In the genomic region with DNA sequence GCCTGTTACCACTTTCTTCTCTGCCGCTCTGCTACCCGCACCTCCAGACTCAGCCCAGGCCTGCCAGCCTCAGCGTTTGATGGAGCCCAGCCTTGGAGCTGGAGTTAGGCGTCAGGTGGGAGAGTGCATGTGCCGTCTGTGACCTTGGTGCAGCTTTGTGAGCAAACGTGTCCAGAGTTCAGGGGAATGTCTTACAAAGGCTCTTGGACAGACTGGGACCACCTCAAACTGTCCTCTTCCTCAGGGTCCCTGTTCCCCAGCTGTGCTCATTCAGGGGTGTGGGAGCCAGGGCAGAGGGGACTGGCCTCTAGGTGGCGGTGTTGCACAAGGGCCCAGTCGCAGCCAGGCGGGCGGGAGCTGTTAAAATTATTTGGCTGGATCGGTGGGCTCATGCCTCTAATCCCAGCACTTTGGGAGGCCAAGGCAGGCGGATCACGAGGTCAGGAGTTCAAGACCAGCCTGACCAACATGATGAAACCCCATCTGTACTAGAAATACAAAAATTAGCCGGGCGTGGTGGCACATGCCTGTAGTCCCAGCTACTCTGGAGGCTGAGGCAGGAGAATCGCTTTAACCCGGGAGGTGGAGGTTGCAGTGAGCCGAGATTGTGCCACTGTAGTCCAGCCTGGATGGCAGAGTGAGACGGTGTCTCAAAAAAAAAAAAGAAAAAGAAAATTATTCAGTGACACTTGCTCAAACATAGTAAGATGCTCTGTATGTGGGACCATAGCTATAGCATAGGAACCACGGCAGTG, we compare ENCODE assay signal across 9 cellular contexts.
DNase-seq lines count a peak whose midpoint lies in the region; ATAC-seq, FAIRE-seq and TF ChIP-seq lines count a peak whose summit lies in the region.
"Had no signal": no experiment of that assay in that cellular context is flagged by ENCODE, and none has a peak within 500 bp of the region (broad histone marks: within the 10 kb centered on the region; RNA-seq: fewer than 3 reads in every experiment).

No MANE protein-coding gene starts in this region.

- H3K4me3 Mint-ChIP-seq in WTC11 = no peak overlapping the region

- H3K4me3 ChIP-seq in AG04449 (ENCODE audit: low read depth, low read length) = no peak overlapping the region
- no peak overlapping the region for H3K4me3 ChIP-seq in heart right ventricle
- H3K4me3 ChIP-seq in tibial nerve = no peak overlapping the region
- no peak overlapping the region for H3K4me3 ChIP-seq in uterus
- H3K4me3 ChIP-seq: ascending aorta had no signal

- POLR2A ChIA-PET in AG04449 (lab: Yijun Ruan, JAX) (no interaction called here), WTC11 (lab: Charles Lee) (no interaction called here)

- no peaks in the 10 kb centered on the region for H3K4me1 Mint-ChIP-seq in WTC11

- H3K36me3 Mint-ChIP-seq in WTC11 = peaks cover 2% of the 10 kb centered on the region

- DNase-seq in AG04449 (ENCODE audit: low read depth, low spot score) (no peak), GM20000 (ENCODE audit: low spot score) (peak; percentile 24), WTC11 (ENCODE audit: low spot score) (peak; percentile 78), heart right ventricle (peak; percentile 18 to 57), tibial nerve (ENCODE audit: low spot score in 2 of 2) (no peak), uterus (no peak), GM12891 (ENCODE audit: insufficient read length, low spot score) (no peak)

- H3K27ac ChIP-seq in heart right ventricle = no peak overlapping the region
- no peak overlapping the region for H3K27ac ChIP-seq in tibial nerve
- no peak overlapping the region for H3K27ac ChIP-seq in uterus
- H3K27ac ChIP-seq: ascending aorta had no signal

- H3K36me3 ChIP-seq in heart right ventricle (no peaks in the 10 kb centered on the region), tibial nerve (no peaks in the 10 kb centered on the region), uterus (no peaks in the 10 kb centered on the region)
- H3K36me3 ChIP-seq: ascending aorta had no signal

- TF ChIP-seq CTCF in AG04449 (IDR thresholded peaks at IDR 0.05; ENCODE audit: insufficient read depth, low read length, missing control alignments) = peak; percentile 75
- TF ChIP-seq CTCF in GM20000 (IDR thresholded peaks at IDR 0.05; ENCODE audit: extremely low read depth, missing control alignments) = no peak
- peak; percentile 82 for TF ChIP-seq CTCF in WTC11 (IDR thresholded peaks at IDR 0.05)
- TF ChIP-seq CTCF in heart right ventricle (IDR thresholded peaks at IDR 0.05) = peak; percentile 47 to 77 (median 72)
- TF ChIP-seq CTCF in tibial nerve (IDR thresholded peaks at IDR 0.05) = peak in 3 of 5 experiments; percentile 20 to 30 (median 26)
- TF ChIP-seq CTCF in uterus (IDR thresholded peaks at IDR 0.05) = peak in 1 of 4 experiments; percentile 19

- H3K9me3 Mint-ChIP-seq in WTC11 = no peaks in the 10 kb centered on the region

- no peaks in the 10 kb centered on the region for H3K27me3 Mint-ChIP-seq in WTC11 (ENCODE audit: low read depth)

- WGBS in heart right ventricle, 2 donors = 78 to 79% methylated on average over 20 of the region's 20 CpGs
- WGBS in tibial nerve, 2 donors = 85% methylated on average over 20 of the region's 20 CpGs

- H3K27me3 ChIP-seq in heart right ventricle = no peaks in the 10 kb centered on the region
- H3K27me3 ChIP-seq in tibial nerve = no peaks in the 10 kb centered on the region
- H3K27me3 ChIP-seq in uterus = no peaks in the 10 kb centered on the region
- H3K27me3 ChIP-seq: ascending aorta had no signal

- H3K4me1 ChIP-seq in heart right ventricle = no peaks in the 10 kb centered on the region
- H3K4me1 ChIP-seq in tibial nerve = no peaks in the 10 kb centered on the region
- no peaks in the 10 kb centered on the region for H3K4me1 ChIP-seq in uterus
- H3K4me1 ChIP-seq: ascending aorta had no signal

- ATAC-seq in WTC11 (peak; percentile 86), heart right ventricle (peak in 7 of 8 donors; percentile 46 to 70 (median 61)), GM18498 (IDR thresholded peaks at IDR 0.05; ENCODE audit: unreplicated experiment) (no peak)

- CTCF ChIA-PET in AG04449 (lab: Yijun Ruan, JAX) = interaction anchor here (0.7 to 4.7 kb wide), 15 partner anchors 8 to 203 kb away, joined by 3 to 32 read pairs (median 4); no protein-coding TSS in a partner anchor
- CTCF ChIA-PET in WTC11 (lab: Charles Lee) = interaction anchor here (0.5 to 2.3 kb wide), 60 partner anchors 9 to 1415 kb away, joined by 3 to 20 read pairs (median 4); no protein-coding TSS in a partner anchor

- no peak for TF ChIP-seq EP300 in tibial nerve (IDR thresholded peaks at IDR 0.05)

- H3K27ac Mint-ChIP-seq in WTC11 = peak overlapping the region; percentile 36; the same call in 1 of the 2 replicates

- intact Hi-C loops in heart right ventricle (cut with DNase I) = loop anchor here in 5 of 10 donors (5.0 to 10.0 kb wide), 4 partner anchors 91 to 509 kb away; a partner anchor contains a TSS
- intact Hi-C loops in uterus (cut with DNase I; ENCODE audit: low total_unique reads) = no loop called here

- peaks cover 0 to 4% (median 0%) of the 10 kb centered on the region in 11 donors for H3K9me3 ChIP-seq in heart right ventricle
- H3K9me3 ChIP-seq in tibial nerve = peaks cover 0 to 4% (median 0%) of the 10 kb centered on the region in 4 donors
- no peaks in the 10 kb centered on the region for H3K9me3 ChIP-seq in uterus
- H3K9me3 ChIP-seq: ascending aorta had no signal

- no peak for FAIRE-seq in GM12891 (lab: Jason Lieb, UNC)

- TF ChIP-seq POLR2A in tibial nerve (IDR thresholded peaks at IDR 0.05) (no peak), uterus (IDR thresholded peaks at IDR 0.05) (no peak), GM12891 (IDR thresholded peaks at IDR 0.05; ENCODE audit: low read depth, low read length) (no peak)

TF ChIP-seq in WTC11, 78 proteins besides CTCF, POLR2A, EP300 and RAD21:
- TF ChIP-seq, protein P1, sequence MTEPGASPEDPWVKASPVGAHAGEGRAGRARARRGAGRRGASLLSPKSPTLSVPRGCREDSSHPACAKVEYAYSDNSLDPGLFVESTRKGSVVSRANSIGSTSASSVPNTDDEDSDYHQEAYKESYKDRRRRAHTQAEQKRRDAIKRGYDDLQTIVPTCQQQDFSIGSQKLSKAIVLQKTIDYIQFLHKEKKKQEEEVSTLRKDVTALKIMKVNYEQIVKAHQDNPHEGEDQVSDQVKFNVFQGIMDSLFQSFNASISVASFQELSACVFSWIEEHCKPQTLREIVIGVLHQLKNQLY (CRISPR knock-in tag; IDR thresholded peaks at IDR 0.05) = no peak
- TF ChIP-seq TCF7 (CRISPR knock-in tag; IDR thresholded peaks at IDR 0.05; ENCODE audit: low read depth) = no peak
- no peak for TF ChIP-seq JUN (CRISPR knock-in tag; IDR thresholded peaks at IDR 0.05)
- TF ChIP-seq GABPB1 (CRISPR knock-in tag; IDR thresholded peaks at IDR 0.05) = peak; percentile 63; the same call in 1 of the 2 replicates
TF ChIP-seq in WTC11: peak in this region for 1.

TF ChIP-seq in GM12891, 5 proteins besides CTCF, POLR2A, EP300 and RAD21:
- no peak for TF ChIP-seq SPI1 (IDR thresholded peaks at IDR 0.05; ENCODE audit: low read depth, low read length)
- no peak for TF ChIP-seq POLR2AphosphoS5 (IDR thresholded peaks at IDR 0.05; ENCODE audit: low read depth, low read length)
- no peak for TF ChIP-seq TAF1 (IDR thresholded peaks at IDR 0.05; ENCODE audit: low read depth, low read length)
- no peak for TF ChIP-seq PAX5 (IDR thresholded peaks at IDR 0.05; ENCODE audit: insufficient read depth, low read length, severe bottlenecking)
- no peak for TF ChIP-seq POU2F2 (IDR thresholded peaks at IDR 0.05; ENCODE audit: low read depth, low read length)

Comparison
In these comparisons a context has a peak if more than half of its experiments do, and no peak if none do; other contexts are left out.
1. DNase-seq: peak in GM20000 (single experiment), WTC11 (single experiment) and heart right ventricle (2 of 2); none in AG04449 (single experiment), tibial nerve (0 of 2), uterus (0 of 2) and GM12891 (single experiment).